Comparison of ENCODE assay signal across 14 cellular contexts in the genomic region with DNA sequence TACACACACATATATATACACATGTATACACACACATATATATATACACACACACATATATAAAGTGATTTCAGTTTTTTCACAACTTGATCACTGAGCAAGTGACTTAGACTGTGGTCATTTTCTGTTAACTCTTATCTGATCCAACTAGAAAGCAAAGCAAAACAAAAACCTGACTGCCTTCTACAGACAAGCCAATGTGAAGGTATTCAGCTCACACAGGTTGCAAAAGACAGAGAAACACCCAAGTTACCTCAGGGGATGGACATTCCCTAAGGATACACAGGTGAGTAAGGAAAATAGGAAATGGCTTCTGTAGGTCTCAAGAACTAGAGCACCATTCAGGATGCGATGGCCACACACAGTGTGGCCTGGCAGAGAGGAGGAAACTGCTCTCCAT.
"Had no signal": no experiment of that assay in that cellular context is flagged by ENCODE, and none has a peak within 500 bp of the region (broad histone marks: within the 10 kb centered on the region; RNA-seq: fewer than 3 reads in every experiment).

No MANE protein-coding gene starts in this region.

- H3K4me2 ChIP-seq: SK-N-SH had no signal

- H3K4me1 ChIP-seq: prostate gland, upper lobe of left lung had no signal

- H3K36me3 Mint-ChIP-seq: stimulated activated naive B cell treated with anti-CD40 and anti-IgM and Interleukin-4, amounts not matched to agents 10 μg/mL and 1 μg/mL and 100 μg/mL, for 72 hours had no signal

- H3K4me3 ChIP-seq: prostate gland, spleen, upper lobe of left lung had no signal

- H3K27ac ChIP-seq: prostate gland, upper lobe of left lung had no signal

- H3K27me3 ChIP-seq: spleen, upper lobe of left lung had no signal

- ATAC-seq: effector memory CD8-positive, alpha-beta T cell; naive thymus-derived CD4-positive, alpha-beta T cell; sciatic nerve; stimulated activated naive B cell treated with anti-CD40 and anti-IgM and Interleukin-4, amounts not matched to agents 10 μg/mL and 1 μg/mL and 100 μg/mL, for 72 hours had no signal

- H3K4me3 Mint-ChIP-seq: effector memory CD8-positive, alpha-beta T cell; naive thymus-derived CD4-positive, alpha-beta T cell; stimulated activated naive B cell treated with anti-CD40 and anti-IgM and Interleukin-4, amounts not matched to agents 10 μg/mL and 1 μg/mL and 100 μg/mL, for 72 hours had no signal

- H3K9ac ChIP-seq: SK-N-SH had no signal

- H3K27me3 Mint-ChIP-seq: effector memory CD8-positive, alpha-beta T cell; naive thymus-derived CD4-positive, alpha-beta T cell had no signal

- DNase-seq: activated naive CD4-positive, alpha-beta T cell; central memory CD4-positive, alpha-beta T cell; effector memory CD8-positive, alpha-beta T cell; hypothalamus; naive thymus-derived CD4-positive, alpha-beta T cell; occipital lobe; SK-N-SH; spleen; stimulated activated CD4-positive, alpha-beta T cell treated with anti-CD3 and anti-CD28 coated beads, Interleukin-1b, Interleukin-23, amount 100 ng/mL, for 48 hours; stimulated activated naive B cell treated with anti-CD40 and anti-IgM and Interleukin-4, amounts not matched to agents 10 μg/mL and 1 μg/mL and 100 μg/mL, for 72 hours; T-helper 1 cell; upper lobe of left lung had no signal

- H3K27ac Mint-ChIP-seq: effector memory CD8-positive, alpha-beta T cell; stimulated activated naive B cell treated with anti-CD40 and anti-IgM and Interleukin-4, amounts not matched to agents 10 μg/mL and 1 μg/mL and 100 μg/mL, for 72 hours had no signal

- H3K9me3 ChIP-seq: prostate gland, SK-N-SH, spleen, upper lobe of left lung had no signal

- H3K9me2 ChIP-seq: SK-N-SH had no signal

- H3K36me3 ChIP-seq: prostate gland, spleen, upper lobe of left lung had no signal
